Comparison of ENCODE assay signal across 22 cellular contexts in genomic region chr4:85755285-85755684, GRCh38.
DNase-seq lines count a peak whose midpoint lies in the region; ATAC-seq, FAIRE-seq and TF ChIP-seq lines count a peak whose summit lies in the region.
"Had no signal": no experiment of that assay in that cellular context is flagged by ENCODE, and none has a peak within 500 bp of the region (broad histone marks: within the 10 kb centered on the region; RNA-seq: fewer than 3 reads in every experiment).

No MANE protein-coding gene starts in this region.

- DNase-seq in IMR-90 (no peak), K562 (ENCODE audit: extremely low read depth in 1 of 4, low spot score in 3 of 4) (no peak), mesendoderm (no peak), GM10248 (ENCODE audit: extremely low spot score) (no peak), sigmoid colon (no peak), iPS-NIHi11 (ENCODE audit: low spot score) (no peak)
- DNase-seq: 8988T; ACHN; BE2C; CD4-positive, alpha-beta T cell; CD8-positive, alpha-beta memory T cell; DMS 273 treated with DMSO at 0.1 percent for 48 hours; DMS79; EL; GDM1; GOT3; H7; HCEC 1CT had no signal

- H3K79me2 ChIP-seq in K562 (ENCODE audit: control insufficient read depth, insufficient read depth, low read length), result no peaks in the 10 kb centered on the region
- no peaks in the 10 kb centered on the region for H3K79me2 ChIP-seq in mesendoderm (ENCODE audit: control insufficient read depth, insufficient read depth, low read length)

- POLR2A ChIA-PET in IMR-90 (lab: Charles Lee; ENCODE audit: unreplicated experiment) (no interaction called here), K562 (lab: Yijun Ruan, JAX) (no interaction called here), GM10248 (lab: Yijun Ruan, JAX) (no interaction called here)

- no peak overlapping the region for H2AK5ac ChIP-seq in IMR-90 (ENCODE audit: low read depth, low read length)
- H2AK5ac ChIP-seq in mesendoderm (ENCODE audit: low read length), result no peak overlapping the region

- H3K4me2 ChIP-seq in IMR-90 (ENCODE audit: low read depth, low read length) (no peak overlapping the region), K562 (ENCODE audit: insufficient read depth, low read length) (no peak overlapping the region), mesendoderm (ENCODE audit: low read length) (no peak overlapping the region)
- H3K4me2 ChIP-seq: A549; BLaER1 treated with 17β-estradiol and CSF1 and Interleukin-3, amounts not matched to agents 10 nM and 100 nM had no signal

- H2BK20ac ChIP-seq in IMR-90 (ENCODE audit: low read depth, low read length), result no peak overlapping the region

- H3K9ac ChIP-seq in IMR-90 (ENCODE audit: low read depth, low read length), result no peak overlapping the region
- H3K9ac ChIP-seq in K562 (ENCODE audit: insufficient read depth in 1 of 2, low read depth in 2 of 2, low read length in 2 of 2), result no peak overlapping the region
- H3K9ac ChIP-seq in mesendoderm (ENCODE audit: low read length), result no peak overlapping the region

- H3K27me3 ChIP-seq in IMR-90 (ENCODE audit: control insufficient read depth, insufficient read depth, low read length) (no peaks in the 10 kb centered on the region), K562 (ENCODE audit: control insufficient read depth in 2 of 2, insufficient read depth in 2 of 2, low read length in 2 of 2) (no peaks in the 10 kb centered on the region), mesendoderm (ENCODE audit: insufficient read depth, low read length, poor library complexity) (no peaks in the 10 kb centered on the region), sigmoid colon (no peaks in the 10 kb centered on the region)
- H3K27me3 ChIP-seq: BE2C; BLaER1 treated with 17β-estradiol and CSF1 and Interleukin-3, amounts not matched to agents 10 nM and 100 nM had no signal

- CTCF ChIA-PET in IMR-90 (lab: Yijun Ruan, JAX) (interaction anchor here (1.1 to 1.6 kb wide), 2 partner anchors 41 to 214 kb away, joined by 6 to 12 read pairs; no protein-coding TSS in a partner anchor), K562 (lab: Yijun Ruan, JAX; ENCODE audit: low intra/inter-chr PET ratio) (no interaction called here), GM10248 (lab: Yijun Ruan, JAX) (interaction anchor here (1.3 to 1.9 kb wide), 5 partner anchors 19 to 287 kb away, joined by 3 to 20 read pairs (median 3); no protein-coding TSS in a partner anchor)

- H2AK9ac ChIP-seq in IMR-90 (replicated peaks; ENCODE audit: low read depth, low read length, poor library complexity), result no peak overlapping the region

- H3K79me1 ChIP-seq in IMR-90 (ENCODE audit: low read depth in 1 of 2, low read length in 2 of 2) (no peaks in the 10 kb centered on the region), mesendoderm (ENCODE audit: low read length) (no peaks in the 10 kb centered on the region)

- intact Hi-C loops in IMR-90 (cut with micrococcal nuclease), result no loop called here
- intact Hi-C loops in K562 (cut with micrococcal nuclease), result loop anchor here (10.0 kb wide), 1 partner anchor 290 kb away; no protein-coding TSS in a partner anchor
- intact Hi-C loops in sigmoid colon (cut with DNase I), result loop anchor here (5.0 to 10.0 kb wide), 2 partner anchors 212 to 290 kb away; no protein-coding TSS in a partner anchor

- H2BK15ac ChIP-seq in IMR-90 (ENCODE audit: low read depth, low read length), result no peak overlapping the region; the same call in 2 of the 3 replicates
- H2BK15ac ChIP-seq in mesendoderm (replicated peaks; ENCODE audit: low read depth), result peak overlapping the region; percentile 27

- H3K4me3 ChIP-seq in IMR-90 (ENCODE audit: insufficient read depth, low read depth, low read length), result no peak overlapping the region
- H3K4me3 ChIP-seq in K562, result no peak overlapping the region
- H3K4me3 ChIP-seq in mesendoderm (ENCODE audit: low read length), result no peak overlapping the region
- no peak overlapping the region for H3K4me3 ChIP-seq in sigmoid colon
- H3K4me3 ChIP-seq: A549; BLaER1 treated with 17β-estradiol and CSF1 and Interleukin-3, amounts not matched to agents 10 nM and 100 nM had no signal

- no CpG with 5 or more reads among the region's 4 CpGs for WGBS in IMR-90 (ENCODE audit: extremely low coverage in 2 of 2, insufficient read length in 1 of 2), 2 experiments
- WGBS in K562 (ENCODE audit: insufficient coverage, low coverage, missing lambda C conversion rate), result 23% methylated on average over 2 of the region's 4 CpGs
- WGBS in mesendoderm (ENCODE audit: extremely low coverage, insufficient coverage, low lambda C conversion rate), result no CpG with 5 or more reads among the region's 4 CpGs
- WGBS in sigmoid colon, 2 donors, result 78 to 91% methylated on average over 4 of the region's 4 CpGs

- TF ChIP-seq EP300 in K562 (IDR thresholded peaks at IDR 0.05; ENCODE audit: low read length), result no peak
- no peak for TF ChIP-seq EP300 in sigmoid colon (IDR thresholded peaks at IDR 0.05)

- H3K23ac ChIP-seq in IMR-90 (ENCODE audit: low read depth, low read length), result no peak overlapping the region
- H3K23ac ChIP-seq in mesendoderm (ENCODE audit: low read length), result no peak overlapping the region

- dilution Hi-C loops in IMR-90 (cut with HindIII; ENCODE audit: low sequenced_read_pairs, unreplicated experiment), result no loop called here

- TF ChIP-seq CTCF in IMR-90 (conservative IDR thresholded peaks at IDR 0.05; ENCODE audit: low read depth, low read length) (no peak), K562 (IDR thresholded peaks at IDR 0.05 in 2 of 3, conservative IDR thresholded peaks at IDR 0.05 in 1 of 3; ENCODE audit: insufficient read depth in 2 of 3, low read depth in 1 of 3, low read length in 3 of 3) (no peak), GM10248 (IDR thresholded peaks at IDR 0.05; ENCODE audit: control extremely low read depth, extremely low read depth, low read depth, missing control alignments) (no peak), sigmoid colon (IDR thresholded peaks at IDR 0.05) (no peak)

- H3K9me1 ChIP-seq in IMR-90 (ENCODE audit: insufficient read depth, low read length), result 0 out of 2 replicates have a peak, but pooled peaks cover 3% of the 10 kb centered on the region
- no peaks in the 10 kb centered on the region for H3K9me1 ChIP-seq in K562 (ENCODE audit: control insufficient read depth, insufficient read depth, low read length)

- no peak overlapping the region for H3K18ac ChIP-seq in IMR-90 (ENCODE audit: low read depth, low read length)
- H3K18ac ChIP-seq in mesendoderm (ENCODE audit: low read length), result peak overlapping the region; percentile 51

- FAIRE-seq in K562 (lab: Jason Lieb, UNC), result no peak
- FAIRE-seq: A549, GM12891, GM18507 had no signal

- H2BK120ac ChIP-seq in IMR-90 (ENCODE audit: low read depth, low read length) (no peak overlapping the region), mesendoderm (ENCODE audit: low read depth, low read length) (no peak overlapping the region)

- peaks cover 2% of the 10 kb centered on the region; the same call in 1 of the 2 replicates for H3K4me1 ChIP-seq in IMR-90 (ENCODE audit: control insufficient read depth, insufficient read depth, low read length)
- no peaks in the 10 kb centered on the region for H3K4me1 ChIP-seq in K562 (replicated peaks in 1 of 2; ENCODE audit: control insufficient read depth in 2 of 2, insufficient read depth in 2 of 2, low read length in 2 of 2)
- H3K4me1 ChIP-seq in mesendoderm (ENCODE audit: control insufficient read depth, low read depth, low read length), result peaks cover 7% of the 10 kb centered on the region
- H3K4me1 ChIP-seq in sigmoid colon, result peaks cover 0 to 2% (median 0%) of the 10 kb centered on the region in 4 donors
- H3K4me1 ChIP-seq: A549; BE2C; BLaER1 treated with 17β-estradiol and CSF1 and Interleukin-3, amounts not matched to agents 10 nM and 100 nM had no signal

- H4K5ac ChIP-seq in IMR-90 (ENCODE audit: low read depth, low read length) (no peak overlapping the region), mesendoderm (ENCODE audit: low read length) (no peak overlapping the region)

- no peaks in the 10 kb centered on the region for H3K36me3 ChIP-seq in IMR-90 (ENCODE audit: control insufficient read depth, insufficient read depth, low read length)
- 0 out of 3 replicates have a peak, but pooled peaks cover 4% of the 10 kb centered on the region for H3K36me3 ChIP-seq in K562 (ENCODE audit: control insufficient read depth, insufficient read depth, low read length)
- no peaks in the 10 kb centered on the region for H3K36me3 ChIP-seq in mesendoderm (ENCODE audit: control insufficient read depth, insufficient read depth, low read length)
- H3K36me3 ChIP-seq in sigmoid colon, result no peaks in the 10 kb centered on the region
- H3K36me3 ChIP-seq: BE2C; BLaER1 treated with 17β-estradiol and CSF1 and Interleukin-3, amounts not matched to agents 10 nM and 100 nM had no signal

- H3K4ac ChIP-seq in IMR-90 (ENCODE audit: low read depth, low read length), result no peak overlapping the region
- H3K4ac ChIP-seq in mesendoderm (ENCODE audit: low read depth, low read length), result peak overlapping the region; percentile 55

- no peak overlapping the region for H3K14ac ChIP-seq in IMR-90 (replicated peaks; ENCODE audit: low read depth, low read length)

- TF ChIP-seq RAD21 in IMR-90 (IDR thresholded peaks at IDR 0.05; ENCODE audit: low read length), result no peak
- TF ChIP-seq RAD21 in K562 (CRISPR knock-in tag; conservative IDR thresholded peaks at IDR 0.05 in 1 of 2, IDR thresholded peaks at IDR 0.05 in 1 of 2), result no peak

- in situ Hi-C loops in IMR-90 (cut with MboI; ENCODE audit: low sequenced_read_pairs) (no loop called here), K562 (cut with MboI) (loop anchor here (25.0 kb wide), 1 partner anchor 593 kb away; no protein-coding TSS in a partner anchor)

- H4K20me1 ChIP-seq in IMR-90 (ENCODE audit: insufficient read depth, low read length) (no peaks in the 10 kb centered on the region), K562 (replicated peaks; ENCODE audit: control insufficient read depth, insufficient read depth, low read length) (no peaks in the 10 kb centered on the region)
- H4K20me1 ChIP-seq: BLaER1 treated with 17β-estradiol and CSF1 and Interleukin-3, amounts not matched to agents 10 nM and 100 nM had no signal

- no peak overlapping the region for H3K27ac ChIP-seq in IMR-90 (ENCODE audit: insufficient read depth, low read length)
- H3K27ac ChIP-seq in K562 (ENCODE audit: extremely low read depth, low read depth, low read length), result no peak overlapping the region
- H3K27ac ChIP-seq in mesendoderm (ENCODE audit: low read depth, low read length), result no peak overlapping the region
- H3K27ac ChIP-seq in sigmoid colon, result no peak overlapping the region
- H3K27ac ChIP-seq: A549; BLaER1 treated with 17β-estradiol and CSF1 and Interleukin-3, amounts not matched to agents 10 nM and 100 nM had no signal

- H3K56ac ChIP-seq in IMR-90 (ENCODE audit: extremely low read depth, insufficient read depth, low read length), result no peak overlapping the region
- H3K56ac ChIP-seq in mesendoderm (ENCODE audit: low read length), result no peak overlapping the region

- no peak overlapping the region for H4K91ac ChIP-seq in IMR-90 (ENCODE audit: insufficient read depth, low read depth, low read length)

- H2BK5ac ChIP-seq in IMR-90 (ENCODE audit: low read depth, low read length, poor library complexity, severe bottlenecking) (no peak overlapping the region), mesendoderm (ENCODE audit: low read length) (no peak overlapping the region)

- no peak overlapping the region for H2AFZ ChIP-seq in IMR-90 (replicated peaks; ENCODE audit: low read length, poor library complexity)
- no peak overlapping the region for H2AFZ ChIP-seq in K562 (ENCODE audit: low read depth, low read length)

- H4K8ac ChIP-seq in IMR-90 (ENCODE audit: low read depth in 2 of 2, low read length in 2 of 2) (no peak overlapping the region), mesendoderm (ENCODE audit: low read depth, low read length) (no peak overlapping the region)

- ATAC-seq in IMR-90 (ENCODE audit: low read depth) (no peak), K562 (no peak)
- ATAC-seq: A549 had no signal

- no peaks in the 10 kb centered on the region for H3K9me3 ChIP-seq in IMR-90 (ENCODE audit: control insufficient read depth, insufficient read depth, low read length)
- H3K9me3 ChIP-seq in K562 (replicated peaks; ENCODE audit: control insufficient read depth, insufficient read depth, low read depth, low read length), result no peaks in the 10 kb centered on the region
- no peaks in the 10 kb centered on the region for H3K9me3 ChIP-seq in sigmoid colon
- H3K9me3 ChIP-seq: A549; BE2C; BLaER1 treated with 17β-estradiol and CSF1 and Interleukin-3, amounts not matched to agents 10 nM and 100 nM had no signal

- TF ChIP-seq POLR2A in IMR-90 (IDR thresholded peaks at IDR 0.05; ENCODE audit: low read depth, low read length), result no peak
- TF ChIP-seq POLR2A in K562 (conservative IDR thresholded peaks at IDR 0.05), result no peak
- TF ChIP-seq POLR2A in sigmoid colon (IDR thresholded peaks at IDR 0.05), result no peak

- no TSS peak for BruUV-seq in IMR-90 (replicated peaks; lab: Mats Ljungman, UMichigan)
- BruUV-seq in K562 (replicated peaks; lab: Mats Ljungman, UMichigan), result no TSS peak
